ENCODE assay signal across 13 cellular contexts in the genomic region with DNA sequence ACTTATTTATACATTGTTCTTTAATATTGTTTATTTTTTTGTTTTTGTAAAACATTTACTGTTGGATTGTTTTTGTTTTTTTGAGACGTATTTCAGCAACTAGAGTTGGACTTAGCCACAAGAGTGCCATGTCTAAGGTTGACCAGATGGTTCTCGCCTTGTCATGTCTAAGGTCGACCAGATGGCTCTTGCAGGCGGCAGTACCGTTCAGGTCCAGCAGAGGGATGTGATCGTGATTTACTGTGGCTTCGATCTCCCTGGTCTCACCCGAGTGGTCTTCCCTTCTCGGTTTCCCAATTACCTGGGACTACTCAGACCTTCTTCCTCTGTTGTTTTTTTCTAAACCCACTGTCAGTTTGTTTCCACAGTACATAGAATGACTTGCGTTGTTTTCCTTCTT.
DNase-seq lines count a peak whose midpoint lies in the region; ATAC-seq, FAIRE-seq and TF ChIP-seq lines count a peak whose summit lies in the region.
"Had no signal": no experiment of that assay in that cellular context is flagged by ENCODE, and none has a peak within 500 bp of the region (broad histone marks: within the 10 kb centered on the region; RNA-seq: fewer than 3 reads in every experiment).

No MANE protein-coding gene starts in this region.

- no peak overlapping the region for H2AFZ ChIP-seq in endothelial cell of umbilical vein (ENCODE audit: low read depth, low read length)
- H2AFZ ChIP-seq: hepatocyte had no signal

- TF ChIP-seq CTCF in right atrium auricular region (IDR thresholded peaks at IDR 0.05) = no peak
- TF ChIP-seq CTCF in endothelial cell of umbilical vein (IDR thresholded peaks at IDR 0.05; ENCODE audit: extremely low read depth in 1 of 2, insufficient read depth in 1 of 2, low read depth in 1 of 2, low read length in 2 of 2) = peak; percentile 19 to 30
- peak; percentile 4 for TF ChIP-seq CTCF in upper lobe of right lung (IDR thresholded peaks at IDR 0.05)

- TF ChIP-seq POLR2A in endothelial cell of umbilical vein (IDR thresholded peaks at IDR 0.05; ENCODE audit: low read depth, low read length) = no peak

- CTCF ChIA-PET in endothelial cell of umbilical vein (lab: Charles Lee) = no interaction called here

- no peak for ATAC-seq in upper lobe of right lung
- ATAC-seq: activated T-cell treated with anti-CD3 and anti-CD28 coated beads, Interleukin-2, amount 50 U/mL, for 72 hours; sciatic nerve had no signal

- intact Hi-C loops in cardiac septum (cut with DNase I) = no loop called here
- intact Hi-C loops in endothelial cell of umbilical vein (cut with micrococcal nuclease) = loop anchor here (10.0 kb wide), 1 partner anchor 550 kb away; no protein-coding TSS in a partner anchor
- intact Hi-C loops in upper lobe of right lung (cut with DNase I) = no loop called here

- H3K36me3 ChIP-seq in right atrium auricular region (peaks cover 34% of the 10 kb centered on the region), endothelial cell of umbilical vein (ENCODE audit: control insufficient read depth in 2 of 2, extremely low read depth in 1 of 2, insufficient read depth in 2 of 2, low read length in 2 of 2) (no peaks in the 10 kb centered on the region), upper lobe of right lung (no peaks in the 10 kb centered on the region)

- POLR2A ChIA-PET in endothelial cell of umbilical vein (lab: Charles Lee) = no interaction called here

- no peaks in the 10 kb centered on the region for H3K9me1 ChIP-seq in endothelial cell of umbilical vein (replicated peaks; ENCODE audit: control insufficient read depth, extremely low read depth, insufficient read depth, low read length)

- no peaks in the 10 kb centered on the region for H3K27me3 ChIP-seq in right atrium auricular region
- H3K27me3 ChIP-seq in endothelial cell of umbilical vein (ENCODE audit: control insufficient read depth in 2 of 2, insufficient read depth in 2 of 2, low read length in 2 of 2) = no peaks in the 10 kb centered on the region
- no peaks in the 10 kb centered on the region for H3K27me3 ChIP-seq in upper lobe of right lung
- H3K27me3 ChIP-seq: hepatocyte had no signal

- no peak for FAIRE-seq in endothelial cell of umbilical vein (lab: Jason Lieb, UNC)

- peak; percentile 23 for DNase-seq in right atrium auricular region (ENCODE audit: low spot score)
- DNase-seq in cardiac septum (ENCODE audit: low spot score) = no peak
- DNase-seq in OCI-M1 (lab: John Stamatoyannopoulos, UW) = peak; percentile 18
- DNase-seq in endothelial cell of umbilical vein (ENCODE audit: low read depth, low spot score) = no peak
- no peak for DNase-seq in upper lobe of right lung
- no peak for DNase-seq in islet precursor cell
- DNase-seq in SKM-1 (lab: John Stamatoyannopoulos, UW; ENCODE audit: unreplicated experiment) = no peak
- no peak for DNase-seq in NCI-H2029 (lab: John Stamatoyannopoulos, UW)
- DNase-seq: CD4-positive, alpha-beta memory T cell; NCI-H774 had no signal

- no peaks in the 10 kb centered on the region for H3K4me1 ChIP-seq in right atrium auricular region
- H3K4me1 ChIP-seq in endothelial cell of umbilical vein (ENCODE audit: control insufficient read depth, extremely low read depth, insufficient read depth, low read length) = no peaks in the 10 kb centered on the region
- no peaks in the 10 kb centered on the region for H3K4me1 ChIP-seq in upper lobe of right lung

- H3K4me2 ChIP-seq in endothelial cell of umbilical vein (ENCODE audit: insufficient read depth, low read length) = no peak overlapping the region
- H3K4me2 ChIP-seq: hepatocyte had no signal

- H4K20me1 ChIP-seq in endothelial cell of umbilical vein (replicated peaks; ENCODE audit: control insufficient read depth, extremely low read depth, insufficient read depth, low read length) = no peaks in the 10 kb centered on the region

- BruUV-seq in endothelial cell of umbilical vein (replicated peaks; lab: Mats Ljungman, UMichigan) = no TSS peak

- no peaks in the 10 kb centered on the region for H3K79me2 ChIP-seq in endothelial cell of umbilical vein (ENCODE audit: control insufficient read depth, insufficient read depth, low read length)
- H3K79me2 ChIP-seq: hepatocyte had no signal

- H3K4me3 ChIP-seq in right atrium auricular region = no peak overlapping the region
- no peak overlapping the region for H3K4me3 ChIP-seq in endothelial cell of umbilical vein (replicated peaks in 1 of 3; ENCODE audit: insufficient read depth in 1 of 3, low read depth in 1 of 3, low read length in 3 of 3)
- H3K4me3 ChIP-seq in upper lobe of right lung = no peak overlapping the region
- H3K4me3 ChIP-seq: hepatocyte had no signal

- dilution Hi-C loops in endothelial cell of umbilical vein (cut with MboI; ENCODE audit: extremely low pct_ligation_motif_present, low sequenced_read_pairs) = no loop called here

- H3K9ac ChIP-seq in endothelial cell of umbilical vein (replicated peaks; ENCODE audit: extremely low read depth, insufficient read depth, low read length) = no peak overlapping the region

- H3K27ac ChIP-seq in right atrium auricular region (no peak overlapping the region), endothelial cell of umbilical vein (ENCODE audit: insufficient read depth, low read depth, low read length) (no peak overlapping the region), upper lobe of right lung (no peak overlapping the region)
- H3K27ac ChIP-seq: hepatocyte had no signal

- H3K9me3 ChIP-seq in right atrium auricular region (no peaks in the 10 kb centered on the region), endothelial cell of umbilical vein (replicated peaks; ENCODE audit: control insufficient read depth, insufficient read depth, low read length) (peaks cover 8% of the 10 kb centered on the region), upper lobe of right lung (no peaks in the 10 kb centered on the region)

TF ChIP-seq in endothelial cell of umbilical vein, 7 proteins besides CTCF, POLR2A, EP300 and RAD21:
- TF ChIP-seq EZH2 (IDR thresholded peaks at IDR 0.05; ENCODE audit: borderline replicate concordance, low read depth, low read length, severe bottlenecking) = no peak
- TF ChIP-seq, protein P1, sequence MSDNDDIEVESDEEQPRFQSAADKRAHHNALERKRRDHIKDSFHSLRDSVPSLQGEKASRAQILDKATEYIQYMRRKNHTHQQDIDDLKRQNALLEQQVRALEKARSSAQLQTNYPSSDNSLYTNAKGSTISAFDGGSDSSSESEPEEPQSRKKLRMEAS (IDR thresholded peaks at IDR 0.05; ENCODE audit: insufficient read depth, insufficient read length) = no peak
- no peak for TF ChIP-seq FOS (IDR thresholded peaks at IDR 0.05; ENCODE audit: borderline replicate concordance, insufficient read depth, low read length)
- TF ChIP-seq MYC (IDR thresholded peaks at IDR 0.05; ENCODE audit: low read depth, low read length) = no peak
- no peak for TF ChIP-seq GATA2 (IDR thresholded peaks at IDR 0.05; ENCODE audit: insufficient read depth, insufficient read length, low read depth, low read length)
- TF ChIP-seq POLR2AphosphoS5 (IDR thresholded peaks at IDR 0.05; ENCODE audit: insufficient read depth, low read depth, low read length) = no peak

Comparison
In these comparisons a context has a peak if more than half of its experiments do, and no peak if none do; other contexts are left out.
1. DNase-seq: peak in right atrium auricular region (single experiment) and OCI-M1 (single experiment); none in cardiac septum (single experiment), endothelial cell of umbilical vein (single experiment), upper lobe of right lung (single experiment), islet precursor cell (single experiment), SKM-1 (single experiment) and NCI-H2029 (single experiment).
2. CTCF ChIP-seq: peak in endothelial cell of umbilical vein (2 of 2) and upper lobe of right lung (single experiment); none in right atrium auricular region (0 of 2).